In the genomic region with DNA sequence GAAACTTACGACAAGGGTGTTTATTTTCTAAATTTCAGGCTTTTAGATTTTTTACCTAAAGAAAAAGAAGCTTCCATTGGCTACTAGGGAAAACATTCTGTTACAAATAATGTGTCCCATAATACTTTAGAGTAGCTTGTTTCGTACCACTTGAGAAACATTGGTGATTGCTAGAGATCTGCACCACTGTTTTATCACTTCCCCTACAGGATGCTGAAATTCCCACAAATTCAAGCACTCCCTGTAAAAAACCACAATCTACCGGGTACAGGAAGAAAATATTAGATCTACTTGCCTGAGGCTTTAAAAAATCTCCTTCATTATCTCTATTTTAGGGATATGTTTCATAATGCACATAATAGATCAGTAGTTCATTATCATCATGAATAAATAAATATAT, we compare ENCODE assay signal across 34 cellular contexts. TPM values are rescaled to one million over a fixed set of nuclear protein-coding genes. Genes with fewer than 3 reads are reported as not detected.
"Had no signal": no experiment of that assay in that cellular context is flagged by ENCODE, and none has a peak within 500 bp of the region (broad histone marks: within the 10 kb centered on the region; RNA-seq: fewer than 3 reads in every experiment).

No MANE protein-coding gene starts in this region.

- DNase-seq: activated CD4-positive, alpha-beta T cell treated with anti-CD3 and anti-CD28 coated beads for 48 hours; activated CD4-positive, alpha-beta T cell treated with anti-CD3 and anti-CD28 coated beads, Interleukin-2, amount 50 U/mL, for 1 hour; activated CD4-positive, alpha-beta T cell treated with anti-CD3 and anti-CD28 coated beads, Interleukin-2, amount 50 U/mL, for 48 hours; activated CD8-positive, alpha-beta memory T cell treated with anti-CD3 and anti-CD28 coated beads for 24 hours; activated CD8-positive, alpha-beta T cell treated with anti-CD3 and anti-CD28 coated beads for 36 hours; activated effector memory CD4-positive, alpha-beta T cell treated with Interleukin-2 at 50 U/mL for 16 hours; activated gamma-delta T cell treated with Interleukin-2 at 50 U/mL for 16 hours; activated naive CD4-positive, alpha-beta T cell treated with anti-CD3 and anti-CD28 coated beads for 36 hours; activated naive CD8-positive, alpha-beta T cell treated with anti-CD3 and anti-CD28 coated beads for 36 hours; activated naive CD8-positive, alpha-beta T cell treated with anti-CD3 and anti-CD28 coated beads, Interleukin-2, amount 50 U/mL, for 24 hours; activated T-cell treated with anti-CD3 and anti-CD28 coated beads, Interleukin-2, amount 50 U/mL, for 4 hours; adrenal gland; amygdala; aorta; body of pancreas; caudate nucleus; cerebellar nuclear complex; colonic mucosa; effector CD8-positive, alpha-beta T cell; esophagus squamous epithelium; foreskin melanocyte; heart right ventricle; T-helper 17 cell; T1000 had no signal

RNA-seq across cellular contexts. Expression of a gene that starts 29.9 kb away (rescaled TPM):
- total RNA-seq: activated CD8-positive, alpha-beta T cell treated with anti-CD3 and anti-CD28 coated beads for 36 hours; activated naive CD4-positive, alpha-beta T cell treated with anti-CD3 and anti-CD28 coated beads for 36 hours; activated naive CD8-positive, alpha-beta T cell treated with anti-CD3 and anti-CD28 coated beads for 36 hours; activated T-cell treated with anti-CD3 and anti-CD28 coated beads, Interleukin-2, amount 50 U/mL, for 4 hours; activated T-helper 17 cell treated with anti-CD3 and anti-CD28 coated beads, Interleukin-2, amount 50 U/mL, for 72 hours; body of pancreas; colonic mucosa; dermis microvascular lymphatic vessel endothelial cell; endothelial cell of umbilical vein; esophagus squamous epithelium; fibroblast of lung; fibroblast of villous mesenchyme; gastroesophageal sphincter; glomerular endothelial cell; hepatocyte; T-helper 17 cell; WTC11 had no signal
- polyA plus RNA-seq: endothelial cell of umbilical vein, esophagus, fibroblast of lung, hepatocyte had no signal

RNA-seq across cellular contexts. Expression of a gene that starts 34.8 kb away (rescaled TPM):
- total RNA-seq: activated CD8-positive, alpha-beta T cell treated with anti-CD3 and anti-CD28 coated beads for 36 hours; activated naive CD4-positive, alpha-beta T cell treated with anti-CD3 and anti-CD28 coated beads for 36 hours; activated T-helper 17 cell treated with anti-CD3 and anti-CD28 coated beads, Interleukin-2, amount 50 U/mL, for 72 hours had no signal
